Comparison of ENCODE assay signal across 16 cellular contexts in genomic region chr1:74531807-74532206, GRCh38.
DNase-seq lines count a peak whose midpoint lies in the region; TF ChIP-seq lines count a peak whose summit lies in the region.
"Had no signal": no experiment of that assay in that cellular context is flagged by ENCODE, and none has a peak within 500 bp of the region (broad histone marks: within the 10 kb centered on the region; RNA-seq: fewer than 3 reads in every experiment).

No MANE protein-coding gene starts in this region.

- no peak overlapping the region for H3K27ac ChIP-seq in epithelial cell of prostate
- H3K27ac ChIP-seq: A549, HL-60, SJSA1 had no signal

- TF ChIP-seq CTCF in GM13977 (IDR thresholded peaks at IDR 0.05; ENCODE audit: extremely low read depth, insufficient read depth, missing control alignments): no peak

- in situ Hi-C loops in GM13977 (cut with MboI; ENCODE audit: low pct_unique_long_range_greater_than_20kb, low sequenced_read_pairs, unreplicated experiment): no loop called here

- DNase-seq in NCI-H526 (lab: John Stamatoyannopoulos, UW): peak; percentile 4 to 17
- DNase-seq in NCI-H526 treated with DMSO at 0.1 percent for 48 hours (lab: John Stamatoyannopoulos, UW): no peak
- peak in 2 of 3 experiments; percentile 62 to 93 for DNase-seq in NCI-H1417 (lab: John Stamatoyannopoulos, UW)
- peak; percentile 54 to 82 for DNase-seq in NCI-H2081 (lab: John Stamatoyannopoulos, UW)
- peak; percentile 2 for DNase-seq in epithelial cell of prostate (ENCODE audit: low read depth, low spot score)
- DNase-seq in NK-92 treated with Interleukin-12 subunit alpha and Interleukin-12 subunit beta, amount 100 ng/mL, for 24 hours (lab: John Stamatoyannopoulos, UW): no peak
- DNase-seq in GM13977 (ENCODE audit: low spot score): no peak
- DNase-seq: CD4-positive, CD25-positive, alpha-beta regulatory T cell; MG63; NCI-H187; NCI-H446 treated with DMSO at 0.1 percent for 48 hours; NCI-H82; T-helper 17 cell had no signal

Comparison
In these comparisons a context has a peak if more than half of its experiments do, and no peak if none do; other contexts are left out.
1. DNase-seq: peak in NCI-H526 (2 of 2), NCI-H1417 (2 of 3), NCI-H2081 (2 of 2) and epithelial cell of prostate (single experiment); none in NCI-H526 treated with DMSO at 0.1 percent for 48 hours (single experiment), NK-92 treated with Interleukin-12 subunit alpha and Interleukin-12 subunit beta, amount 100 ng/mL, for 24 hours (single experiment) and GM13977 (single experiment).